27 cellular contexts compared by ENCODE assay signal in genomic region chr1:233360525-233361094, GRCh38. TPM values are rescaled to one million over a fixed set of nuclear protein-coding genes. Genes with fewer than 3 reads are reported as not detected.
"Had no signal": no experiment of that assay in that cellular context is flagged by ENCODE, and none has a peak within 500 bp of the region (broad histone marks: within the 10 kb centered on the region; RNA-seq: fewer than 3 reads in every experiment).

No MANE protein-coding gene starts in this region.

- ATAC-seq: activated CD8-positive, alpha-beta memory T cell treated with anti-CD3 and anti-CD28 coated beads, Interleukin-2, amount 10 ng/mL, durations not matched to agents 7 days and 5 days; Panc1 had no signal

- H3K27ac ChIP-seq: brain microvascular endothelial cell, cardiac muscle cell, KMS-11, RWPE1, SJCRH30 had no signal

- H3K4me3 Mint-ChIP-seq: activated CD4-positive, alpha-beta T cell treated with anti-CD3 and anti-CD28 coated beads, Interleukin-2, amount 10 ng/mL, durations not matched to agents 24 days and 14 days; activated CD8-positive, alpha-beta memory T cell treated with anti-CD3 and anti-CD28 coated beads, Interleukin-2, amount 10 ng/mL, durations not matched to agents 7 days and 5 days; activated naive CD4-positive, alpha-beta T cell treated with anti-CD3 and anti-CD28 coated beads for 36 hours; activated naive CD8-positive, alpha-beta T cell; activated T-cell treated with anti-CD3 and anti-CD28 coated beads, Interleukin-2, amount 50 U/mL, for 24 hours had no signal

- H3K9me3 Mint-ChIP-seq: activated CD4-positive, alpha-beta T cell treated with anti-CD3 and anti-CD28 coated beads, Interleukin-2, amount 10 ng/mL, durations not matched to agents 24 days and 14 days; activated naive CD4-positive, alpha-beta T cell treated with anti-CD3 and anti-CD28 coated beads for 36 hours; activated T-cell treated with anti-CD3 and anti-CD28 coated beads, Interleukin-2, amount 50 U/mL, for 24 hours had no signal

- H3K36me3 Mint-ChIP-seq: activated naive CD8-positive, alpha-beta T cell had no signal

- H3K27ac Mint-ChIP-seq: activated CD4-positive, alpha-beta T cell treated with anti-CD3 and anti-CD28 coated beads, Interleukin-2, amount 10 ng/mL, durations not matched to agents 24 days and 14 days; activated CD8-positive, alpha-beta memory T cell treated with anti-CD3 and anti-CD28 coated beads, Interleukin-2, amount 10 ng/mL, durations not matched to agents 7 days and 5 days; activated naive CD4-positive, alpha-beta T cell treated with anti-CD3 and anti-CD28 coated beads for 36 hours; activated naive CD8-positive, alpha-beta T cell; activated T-cell treated with anti-CD3 and anti-CD28 coated beads, Interleukin-2, amount 50 U/mL, for 24 hours had no signal

- H3K27me3 Mint-ChIP-seq: activated CD8-positive, alpha-beta memory T cell treated with anti-CD3 and anti-CD28 coated beads, Interleukin-2, amount 10 ng/mL, durations not matched to agents 7 days and 5 days had no signal

- DNase-seq: activated CD4-positive, alpha-beta T cell treated with anti-CD3 and anti-CD28 coated beads for 1 hour; activated CD4-positive, alpha-beta T cell treated with anti-CD3 and anti-CD28 coated beads, Interleukin-2, amount 10 ng/mL, durations not matched to agents 24 days and 14 days; activated CD4-positive, alpha-beta T cell treated with anti-CD3 and anti-CD28 coated beads, Interleukin-2, amount 50 U/mL, for 48 hours; activated CD8-positive, alpha-beta memory T cell treated with anti-CD3 and anti-CD28 coated beads, Interleukin-2, amount 10 ng/mL, durations not matched to agents 7 days and 5 days; activated effector memory CD4-positive, alpha-beta T cell treated with anti-CD3 and anti-CD28 coated beads, Interleukin-2, amount 50 U/mL, for 16 hours; activated naive CD4-positive, alpha-beta T cell treated with anti-CD3 and anti-CD28 coated beads for 36 hours; activated T-cell treated with anti-CD3 and anti-CD28 coated beads, Interleukin-2, amount 50 U/mL, for 24 hours; amygdala; brain microvascular endothelial cell; NCI-H1092; NCI-H1417; NCI-H1930; NCI-H2171; NCI-H226; NCI-H526 treated with DMSO at 0.1 percent for 48 hours; NCI-H82; NK-92 treated with Interleukin-12 subunit alpha and Interleukin-12 subunit beta, amount 100 ng/mL, for 24 hours; OCI-M1; Right ventricle myocardium superior; SJCRH30; SK-N-SH; T-helper 1 cell had no signal

RNA-seq across cellular contexts. Expression of gene MAP3K21, which starts 33.1 kb away (rescaled TPM):
- total RNA-seq: SJCRH30 had no signal
